ENCODE assay signal across 10 cellular contexts in the genomic region with DNA sequence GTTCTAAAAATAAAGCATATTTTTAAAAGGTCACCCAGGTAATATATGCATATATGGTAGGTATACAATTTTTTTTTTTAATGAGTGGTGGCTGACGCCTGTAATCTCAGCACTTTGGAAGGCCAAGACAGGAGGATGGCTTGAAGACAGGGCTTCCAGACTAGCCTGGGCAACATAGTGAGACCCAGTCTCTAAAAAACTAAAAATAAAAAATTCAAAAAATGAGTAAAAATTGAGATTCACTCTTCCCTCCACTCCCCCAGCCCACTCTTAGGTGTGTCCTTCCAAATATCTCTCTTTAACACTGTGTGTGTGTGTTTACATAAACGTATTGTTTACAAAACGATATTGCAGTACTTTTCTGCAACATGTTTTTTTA. TPM values are rescaled to one million over a fixed set of nuclear protein-coding genes. Genes with fewer than 3 reads are reported as not detected.
A peak's percentile ranks its signal among the peaks of the same experiment; 100 is the strongest.
DNase-seq lines count a peak whose midpoint lies in the region; ATAC-seq and TF ChIP-seq lines count a peak whose summit lies in the region.
"Had no signal": no experiment of that assay in that cellular context is flagged by ENCODE, and none has a peak within 500 bp of the region (broad histone marks: within the 10 kb centered on the region; RNA-seq: fewer than 3 reads in every experiment).

No MANE protein-coding gene starts in this region.

- H3K27me3 Mint-ChIP-seq in activated T-cell treated with anti-CD3 and anti-CD28 coated beads, Interleukin-2, amount 50 U/mL, for 72 hours (ENCODE audit: low read depth): no peaks in the 10 kb centered on the region

- H3K56ac ChIP-seq in mesendoderm (ENCODE audit: low read length): no peak overlapping the region

- no peak for DNase-seq in activated T-cell treated with anti-CD3 and anti-CD28 coated beads, Interleukin-2, amount 50 U/mL, for 72 hours
- no peak for DNase-seq in activated T-cell treated with anti-CD3 and anti-CD28 coated beads, Interleukin-2, amount 50 U/mL, for 48 hours
- no peak for DNase-seq in adipocyte (ENCODE audit: low read depth)
- no peak for DNase-seq in mesendoderm
- no peak for DNase-seq in transverse colon
- DNase-seq in OCI-M1 (lab: John Stamatoyannopoulos, UW): no peak
- DNase-seq: SHP77 had no signal

- H3K27me3 ChIP-seq in adipocyte (replicated peaks; ENCODE audit: control insufficient read depth, insufficient read depth, low read length) (no peaks in the 10 kb centered on the region), mesendoderm (ENCODE audit: insufficient read depth, low read length, poor library complexity) (no peaks in the 10 kb centered on the region), transverse colon (no peaks in the 10 kb centered on the region)
- H3K27me3 ChIP-seq: cardiac muscle cell had no signal

- TF ChIP-seq POLR2A in transverse colon (IDR thresholded peaks at IDR 0.05): no peak

- no peak overlapping the region for H3K23ac ChIP-seq in mesendoderm (ENCODE audit: low read length)

- no CpG with 5 or more reads among the region's 3 CpGs for WGBS in mesendoderm (ENCODE audit: extremely low coverage, insufficient coverage, low lambda C conversion rate)
- WGBS in transverse colon (ENCODE audit: low coverage in 1 of 2), 2 donors: 72 to 77% methylated on average over 3 of the region's 3 CpGs

- H3K9me3 ChIP-seq in adipocyte (ENCODE audit: control insufficient read depth, low read length): no peaks in the 10 kb centered on the region
- H3K9me3 ChIP-seq in transverse colon: no peaks in the 10 kb centered on the region

- no peak for ATAC-seq in activated T-cell treated with anti-CD3 and anti-CD28 coated beads, Interleukin-2, amount 50 U/mL, for 72 hours (replicated peaks in 1 of 2)
- ATAC-seq in GM19324 (IDR thresholded peaks at IDR 0.05; ENCODE audit: low FRiP score, unreplicated experiment) (no peak), GM18502 (IDR thresholded peaks at IDR 0.05; ENCODE audit: poor library complexity, unreplicated experiment) (no peak)

- peaks cover 49% of the 10 kb centered on the region for H3K4me1 Mint-ChIP-seq in activated T-cell treated with anti-CD3 and anti-CD28 coated beads, Interleukin-2, amount 50 U/mL, for 72 hours (ENCODE audit: low read depth)

- no peak overlapping the region for H2BK120ac ChIP-seq in mesendoderm (ENCODE audit: low read depth, low read length)

- H2AK5ac ChIP-seq in mesendoderm (ENCODE audit: low read length): peak overlapping the region; percentile 86

- in situ Hi-C loops in transverse colon (cut with MboI; ENCODE audit: low pct_ligation_motif_present in 1 of 4, low pct_unique_long_range_greater_than_20kb in 1 of 4, low sequenced_read_pairs in 3 of 4): loop anchor here in 2 of 4 donors (25.0 kb wide), 2 partner anchors 144 to 844 kb away; no protein-coding TSS in a partner anchor

- H3K4me3 Mint-ChIP-seq in activated T-cell treated with anti-CD3 and anti-CD28 coated beads, Interleukin-2, amount 50 U/mL, for 72 hours: peak overlapping the region; percentile 87 to 90

- H3K27ac ChIP-seq in mesendoderm (ENCODE audit: low read depth, low read length) (no peak overlapping the region), transverse colon (peak overlapping the region; percentile 99 to 100 (median 100))

- H3K9me3 Mint-ChIP-seq in activated T-cell treated with anti-CD3 and anti-CD28 coated beads, Interleukin-2, amount 50 U/mL, for 72 hours: no peaks in the 10 kb centered on the region

- H2BK5ac ChIP-seq in mesendoderm (ENCODE audit: low read length): no peak overlapping the region

- H3K36me3 ChIP-seq in adipocyte (ENCODE audit: control insufficient read depth, insufficient read depth, low read length, severe bottlenecking) (no peaks in the 10 kb centered on the region), mesendoderm (ENCODE audit: control insufficient read depth, insufficient read depth, low read length) (no peaks in the 10 kb centered on the region), transverse colon (no peaks in the 10 kb centered on the region)
- H3K36me3 ChIP-seq: cardiac muscle cell had no signal

- H3K4me1 ChIP-seq in adipocyte (ENCODE audit: control insufficient read depth, insufficient read depth, low read length) (peaks cover 53% of the 10 kb centered on the region), mesendoderm (ENCODE audit: control insufficient read depth, low read depth, low read length) (peaks cover 10% of the 10 kb centered on the region), transverse colon (peaks cover 25 to 61% (median 48%) of the 10 kb centered on the region in 4 donors)

- H3K9ac ChIP-seq in adipocyte (ENCODE audit: low read length): peak overlapping the region; percentile 94
- H3K9ac ChIP-seq in mesendoderm (ENCODE audit: low read length): no peak overlapping the region

- no peak for TF ChIP-seq EP300 in transverse colon (IDR thresholded peaks at IDR 0.05; ENCODE audit: low read depth)

- H3K4me3 ChIP-seq in adipocyte (ENCODE audit: low read length): peak overlapping the region; percentile 88
- H3K4me3 ChIP-seq in mesendoderm (ENCODE audit: low read length): no peak overlapping the region
- H3K4me3 ChIP-seq in transverse colon: peak overlapping the region in 1 of 4 donors; percentile 86

- H3K79me1 ChIP-seq in mesendoderm (ENCODE audit: low read length): peaks cover 12% of the 10 kb centered on the region

- H3K4me2 ChIP-seq in mesendoderm (ENCODE audit: low read length): no peak overlapping the region

- H3K79me2 ChIP-seq in mesendoderm (ENCODE audit: control insufficient read depth, insufficient read depth, low read length): peaks cover 17% of the 10 kb centered on the region

- peaks cover under 1 to 3% of the 10 kb centered on the region in 2 donors for H3K36me3 Mint-ChIP-seq in activated T-cell treated with anti-CD3 and anti-CD28 coated beads, Interleukin-2, amount 50 U/mL, for 72 hours (ENCODE audit: insufficient read depth in 2 of 2)

- H4K5ac ChIP-seq in mesendoderm (ENCODE audit: low read length): no peak overlapping the region

- intact Hi-C loops in transverse colon (cut with DNase I; ENCODE audit: low total_unique reads): loop anchor here (5.0 kb wide), 1 partner anchor 49 kb away; no protein-coding TSS in a partner anchor

- no peak for TF ChIP-seq CTCF in transverse colon (IDR thresholded peaks at IDR 0.05)

- no peak overlapping the region for H4K8ac ChIP-seq in mesendoderm (ENCODE audit: low read depth, low read length)

- H2BK15ac ChIP-seq in mesendoderm (replicated peaks; ENCODE audit: low read depth): no peak overlapping the region

- H3K4ac ChIP-seq in mesendoderm (ENCODE audit: low read depth, low read length): no peak overlapping the region

- peak overlapping the region; percentile 52 for H3K18ac ChIP-seq in mesendoderm (ENCODE audit: low read length)

- H3K27ac Mint-ChIP-seq in activated T-cell treated with anti-CD3 and anti-CD28 coated beads, Interleukin-2, amount 50 U/mL, for 72 hours: peak overlapping the region; percentile 82

RNA-seq across cellular contexts. Expression of a gene that starts 0.9 kb away (rescaled TPM):
- 100 to 1,000 TPM; 207 to 229 TPM for total RNA-seq in activated T-cell treated with anti-CD3 and anti-CD28 coated beads, Interleukin-2, amount 50 U/mL, for 72 hours
- 235 TPM for polyA plus RNA-seq in mesendoderm (2013, experiment 1 of 2)
- polyA plus RNA-seq in mesendoderm (2013, experiment 2 of 2): 239 TPM
- total RNA-seq in transverse colon: 100 to 1,000 TPM; 134 to 247 (median 219) TPM
